Comparison of ENCODE assay signal across 1 cellular context in genomic region chrX:13026877-13027652, GRCh38.
TF ChIP-seq lines count a peak whose summit lies in the region.

No MANE protein-coding gene starts in this region.

TF ChIP-seq in K562, 482 proteins besides CTCF, POLR2A, EP300 and RAD21 (continued from another document):
- TF ChIP-seq POLR3A (IDR thresholded peaks at IDR 0.05; ENCODE audit: borderline replicate concordance, extremely low read depth, insufficient read depth, insufficient read length): no peak
- TF ChIP-seq CCAR2 (IDR thresholded peaks at IDR 0.05; ENCODE audit: low read depth, low read length): no peak
- TF ChIP-seq, protein P1, sequence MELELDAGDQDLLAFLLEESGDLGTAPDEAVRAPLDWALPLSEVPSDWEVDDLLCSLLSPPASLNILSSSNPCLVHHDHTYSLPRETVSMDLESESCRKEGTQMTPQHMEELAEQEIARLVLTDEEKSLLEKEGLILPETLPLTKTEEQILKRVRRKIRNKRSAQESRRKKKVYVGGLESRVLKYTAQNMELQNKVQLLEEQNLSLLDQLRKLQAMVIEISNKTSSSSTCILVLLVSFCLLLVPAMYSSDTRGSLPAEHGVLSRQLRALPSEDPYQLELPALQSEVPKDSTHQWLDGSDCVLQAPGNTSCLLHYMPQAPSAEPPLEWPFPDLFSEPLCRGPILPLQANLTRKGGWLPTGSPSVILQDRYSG (tag; conservative IDR thresholded peaks at IDR 0.05; ENCODE audit: low read depth): no peak
- no peak for TF ChIP-seq USF2 (CRISPR knock-in tag; IDR thresholded peaks at IDR 0.05)
- no peak for TF ChIP-seq NR1H2 (CRISPR knock-in tag; IDR thresholded peaks at IDR 0.05)
- no peak for TF ChIP-seq BRF2 (IDR thresholded peaks at IDR 0.05; ENCODE audit: borderline replicate concordance, insufficient read depth, insufficient read length)
- TF ChIP-seq CBX5 (IDR thresholded peaks at IDR 0.05; ENCODE audit: borderline replicate concordance, low read depth): no peak
- TF ChIP-seq HOMEZ (CRISPR knock-in tag; IDR thresholded peaks at IDR 0.05): no peak
- TF ChIP-seq ZNF518B (CRISPR knock-in tag; IDR thresholded peaks at IDR 0.05): no peak
- no peak for TF ChIP-seq CBX1 (IDR thresholded peaks at IDR 0.05; ENCODE audit: low read depth)
- no peak for TF ChIP-seq ZNF551 (CRISPR knock-in tag; IDR thresholded peaks at IDR 0.05)
- TF ChIP-seq ZBTB7A (IDR thresholded peaks at IDR 0.05; ENCODE audit: borderline replicate concordance, control insufficient read depth, low read depth, low read length): no peak
- no peak for TF ChIP-seq SRSF1 (IDR thresholded peaks at IDR 0.05; ENCODE audit: low read depth, low read length)
